In the genomic region with DNA sequence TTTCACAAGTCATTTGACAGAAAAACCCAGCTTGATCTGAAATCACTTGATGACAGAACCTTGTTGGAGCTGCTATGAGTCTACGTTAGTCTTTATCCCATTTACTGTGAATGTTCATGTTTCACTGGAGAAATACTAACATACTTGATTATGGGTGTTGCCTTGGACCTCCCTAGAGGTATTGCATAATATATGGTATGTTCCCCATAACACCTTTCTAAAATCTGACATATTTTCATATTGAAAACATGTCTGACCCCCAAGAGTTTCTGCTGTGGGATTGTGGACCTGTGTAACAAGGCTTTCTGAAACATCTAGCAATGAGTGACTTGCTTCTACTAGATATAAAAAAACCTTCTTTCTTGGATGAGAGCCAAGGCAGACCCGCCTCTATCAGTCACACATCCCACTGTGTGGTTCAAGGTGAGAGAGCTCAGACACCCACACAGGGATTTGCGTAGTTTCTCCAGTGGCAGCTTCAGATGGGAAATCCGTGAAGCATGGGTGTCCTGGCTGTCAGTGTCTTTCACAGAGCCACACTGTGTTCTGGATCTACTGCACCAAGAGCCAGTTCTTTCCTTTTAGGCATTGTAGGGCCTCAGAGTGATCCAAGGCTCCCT, we compare ENCODE assay signal across 25 cellular contexts. TPM values are rescaled to one million over a fixed set of nuclear protein-coding genes. Genes with fewer than 3 reads are reported as not detected.
DNase-seq lines count a peak whose midpoint lies in the region; ATAC-seq and TF ChIP-seq lines count a peak whose summit lies in the region.
"Had no signal": no experiment of that assay in that cellular context is flagged by ENCODE, and none has a peak within 500 bp of the region (broad histone marks: within the 10 kb centered on the region; RNA-seq: fewer than 3 reads in every experiment).

No MANE protein-coding gene starts in this region.

- CTCF ChIA-PET in activated CD8-positive, alpha-beta T cell treated with anti-CD3 and anti-CD28 coated beads for 36 hours (lab: Charles Lee): interaction anchor here (1.1 to 3.3 kb wide), 2 partner anchors 20 to 69 kb away, joined by 3 to 32 read pairs; no protein-coding TSS in a partner anchor
- CTCF ChIA-PET in activated CD8-positive, alpha-beta T cell treated with anti-CD3 and anti-CD28 coated beads, Interleukin-2, amount 10 ng/mL, durations not matched to agents 7 days and 5 days (lab: Charles Lee): no interaction called here

- H3K27ac Mint-ChIP-seq in activated CD8-positive, alpha-beta T cell treated with anti-CD3 and anti-CD28 coated beads for 36 hours: no peak overlapping the region
- H3K27ac Mint-ChIP-seq in activated CD8-positive, alpha-beta T cell treated with anti-CD3 and anti-CD28 coated beads, Interleukin-2, amount 10 ng/mL, durations not matched to agents 7 days and 5 days: no peak overlapping the region
- H3K27ac Mint-ChIP-seq in CD14-positive monocyte: no peak overlapping the region
- H3K27ac Mint-ChIP-seq: activated naive CD8-positive, alpha-beta T cell treated with anti-CD3 and anti-CD28 coated beads, Interleukin-2, amount 10 ng/mL, durations not matched to agents 7 days and 5 days; dendritic cell treated with granulocyte-macrophage colony-stimulating factor and Interleukin-4, amounts not matched to agents 40 ng/mL and 50 ng/mL, for 4 days; WTC11 had no signal

- TF ChIP-seq CTCF in activated CD8-positive, alpha-beta T cell treated with anti-CD3 and anti-CD28 coated beads for 36 hours (IDR thresholded peaks at IDR 0.05): no peak
- no peak for TF ChIP-seq CTCF in CD14-positive monocyte (IDR thresholded peaks at IDR 0.05)

- POLR2A ChIA-PET in activated CD8-positive, alpha-beta T cell treated with anti-CD3 and anti-CD28 coated beads for 36 hours (lab: Charles Lee): no interaction called here
- POLR2A ChIA-PET in activated CD8-positive, alpha-beta T cell treated with anti-CD3 and anti-CD28 coated beads, Interleukin-2, amount 10 ng/mL, durations not matched to agents 7 days and 5 days (lab: Charles Lee): no interaction called here

- H3K4me3 Mint-ChIP-seq in activated CD8-positive, alpha-beta T cell treated with anti-CD3 and anti-CD28 coated beads for 36 hours: no peak overlapping the region
- no peak overlapping the region for H3K4me3 Mint-ChIP-seq in activated CD8-positive, alpha-beta T cell treated with anti-CD3 and anti-CD28 coated beads, Interleukin-2, amount 10 ng/mL, durations not matched to agents 7 days and 5 days
- no peak overlapping the region for H3K4me3 Mint-ChIP-seq in CD14-positive monocyte
- H3K4me3 Mint-ChIP-seq: activated naive CD8-positive, alpha-beta T cell treated with anti-CD3 and anti-CD28 coated beads, Interleukin-2, amount 10 ng/mL, durations not matched to agents 7 days and 5 days; dendritic cell treated with granulocyte-macrophage colony-stimulating factor and Interleukin-4, amounts not matched to agents 40 ng/mL and 50 ng/mL, for 4 days; WTC11 had no signal

- H3K4me1 Mint-ChIP-seq in activated CD8-positive, alpha-beta T cell treated with anti-CD3 and anti-CD28 coated beads for 36 hours (ENCODE audit: low read depth): peaks cover 28% of the 10 kb centered on the region
- H3K4me1 Mint-ChIP-seq in activated CD8-positive, alpha-beta T cell treated with anti-CD3 and anti-CD28 coated beads, Interleukin-2, amount 10 ng/mL, durations not matched to agents 7 days and 5 days (ENCODE audit: low read depth): peaks cover 18% of the 10 kb centered on the region
- peaks cover 20% of the 10 kb centered on the region for H3K4me1 Mint-ChIP-seq in CD14-positive monocyte

- H3K9me3 Mint-ChIP-seq in activated CD8-positive, alpha-beta T cell treated with anti-CD3 and anti-CD28 coated beads for 36 hours: no peaks in the 10 kb centered on the region
- H3K9me3 Mint-ChIP-seq in activated CD8-positive, alpha-beta T cell treated with anti-CD3 and anti-CD28 coated beads, Interleukin-2, amount 10 ng/mL, durations not matched to agents 7 days and 5 days (ENCODE audit: insufficient read depth): no peaks in the 10 kb centered on the region
- H3K9me3 Mint-ChIP-seq in CD14-positive monocyte: no peaks in the 10 kb centered on the region
- H3K9me3 Mint-ChIP-seq: activated naive CD8-positive, alpha-beta T cell treated with anti-CD3 and anti-CD28 coated beads, Interleukin-2, amount 10 ng/mL, durations not matched to agents 7 days and 5 days; dendritic cell treated with granulocyte-macrophage colony-stimulating factor and Interleukin-4, amounts not matched to agents 40 ng/mL and 50 ng/mL, for 4 days; WTC11 had no signal

- intact Hi-C loops in activated CD8-positive, alpha-beta T cell treated with anti-CD3 and anti-CD28 coated beads for 36 hours (cut with micrococcal nuclease): no loop called here
- intact Hi-C loops in posterior vena cava (cut with DNase I): no loop called here
- intact Hi-C loops in CD14-positive monocyte (cut with micrococcal nuclease): no loop called here

- DNase-seq in activated CD8-positive, alpha-beta T cell treated with anti-CD3 and anti-CD28 coated beads for 36 hours: peak; percentile 33
- no peak for DNase-seq in activated CD8-positive, alpha-beta T cell treated with anti-CD3 and anti-CD28 coated beads, Interleukin-2, amount 10 ng/mL, durations not matched to agents 7 days and 5 days
- DNase-seq in NCI-H1105 (lab: John Stamatoyannopoulos, UW): peak; percentile 1
- DNase-seq in NCI-H82 (lab: John Stamatoyannopoulos, UW): peak; percentile 48
- peak; percentile 40 for DNase-seq in kidney tubule cell (ENCODE audit: low spot score)
- DNase-seq in posterior vena cava (ENCODE audit: low spot score): no peak
- DNase-seq in CD14-positive monocyte (ENCODE audit: low spot score): no peak
- DNase-seq: activated CD4-positive, alpha-beta T cell treated with anti-CD3 and anti-CD28 coated beads, Interleukin-2, amount 50 U/mL, for 48 hours; activated effector memory CD4-positive, alpha-beta T cell treated with anti-CD3 and anti-CD28 coated beads, Interleukin-2, amount 50 U/mL, for 16 hours; activated naive CD8-positive, alpha-beta T cell treated with anti-CD3 and anti-CD28 coated beads, Interleukin-2, amount 10 ng/mL, durations not matched to agents 7 days and 5 days; activated T-cell treated with anti-CD3 and anti-CD28 coated beads for 4 hours; C1 segment of cervical spinal cord; gastrocnemius medialis; Kasumi-1; left lung; NCI-H187; NCI-H446; NK-92 treated with Interleukin-12 subunit alpha and Interleukin-12 subunit beta, amount 100 ng/mL, for 24 hours; psoas muscle; SHP77 treated with DMSO at 0.1 percent for 48 hours; stimulated activated naive CD8-positive, alpha-beta T cell treated with anti-CD3 and anti-CD28 coated beads, Interleukin-15, Interleukin-2, amounts not matched to agents 100 U/mL and 50 U/mL, for 24 hours; T-helper 9 cell; testis had no signal

- H3K36me3 Mint-ChIP-seq in activated CD8-positive, alpha-beta T cell treated with anti-CD3 and anti-CD28 coated beads for 36 hours (ENCODE audit: low read depth): peaks cover 2% of the 10 kb centered on the region
- H3K36me3 Mint-ChIP-seq in activated CD8-positive, alpha-beta T cell treated with anti-CD3 and anti-CD28 coated beads, Interleukin-2, amount 10 ng/mL, durations not matched to agents 7 days and 5 days (ENCODE audit: low read depth): peaks cover 2% of the 10 kb centered on the region
- H3K36me3 Mint-ChIP-seq in CD14-positive monocyte: peaks cover 0 to 3% of the 10 kb centered on the region in 2 donors
- H3K36me3 Mint-ChIP-seq: WTC11 had no signal

- H3K27me3 Mint-ChIP-seq in activated CD8-positive, alpha-beta T cell treated with anti-CD3 and anti-CD28 coated beads for 36 hours: no peaks in the 10 kb centered on the region
- H3K27me3 Mint-ChIP-seq in activated CD8-positive, alpha-beta T cell treated with anti-CD3 and anti-CD28 coated beads, Interleukin-2, amount 10 ng/mL, durations not matched to agents 7 days and 5 days (ENCODE audit: low read depth): no peaks in the 10 kb centered on the region
- no peaks in the 10 kb centered on the region for H3K27me3 Mint-ChIP-seq in CD14-positive monocyte (ENCODE audit: low read depth in 3 of 3)
- H3K27me3 Mint-ChIP-seq: activated naive CD8-positive, alpha-beta T cell treated with anti-CD3 and anti-CD28 coated beads, Interleukin-2, amount 10 ng/mL, durations not matched to agents 7 days and 5 days; dendritic cell treated with granulocyte-macrophage colony-stimulating factor and Interleukin-4, amounts not matched to agents 40 ng/mL and 50 ng/mL, for 4 days had no signal

- no peak for ATAC-seq in activated CD8-positive, alpha-beta T cell treated with anti-CD3 and anti-CD28 coated beads for 36 hours
- ATAC-seq in activated CD8-positive, alpha-beta T cell treated with anti-CD3 and anti-CD28 coated beads, Interleukin-2, amount 10 ng/mL, durations not matched to agents 7 days and 5 days: no peak
- ATAC-seq: gastrocnemius medialis; left lung; psoas muscle; stimulated activated naive CD8-positive, alpha-beta T cell treated with anti-CD3 and anti-CD28 coated beads, Interleukin-15, Interleukin-2, amounts not matched to agents 100 U/mL and 50 U/mL, for 24 hours; WTC11 had no signal

RNA-seq across cellular contexts. Expression of a gene that starts 4.6 kb away (rescaled TPM):
- 10 to 100 TPM; 27.7 to 35.4 TPM for total RNA-seq in activated CD8-positive, alpha-beta T cell treated with anti-CD3 and anti-CD28 coated beads for 36 hours
- 10 to 100 TPM; 29.2 to 29.3 TPM for total RNA-seq in activated CD8-positive, alpha-beta T cell treated with anti-CD3 and anti-CD28 coated beads, Interleukin-2, amount 10 ng/mL, durations not matched to agents 7 days and 5 days
- total RNA-seq in posterior vena cava: 100 to 1,000 TPM in 1 of 2 donors, 10 to 100 TPM in 1; 95.2 to 100 TPM
- 10 to 100 TPM; 42.3 to 56.4 TPM for polyA plus RNA-seq in CD14-positive monocyte

RNA-seq across cellular contexts. Expression of a gene that starts 22.6 kb away (rescaled TPM):
- total RNA-seq in activated CD8-positive, alpha-beta T cell treated with anti-CD3 and anti-CD28 coated beads for 36 hours: 10 to 100 TPM; 11.1 to 11.7 TPM
- total RNA-seq in activated CD8-positive, alpha-beta T cell treated with anti-CD3 and anti-CD28 coated beads, Interleukin-2, amount 10 ng/mL, durations not matched to agents 7 days and 5 days: 10 to 100 TPM in 1 of 2 experiments, 1 to 10 TPM in 1; 10.0 to 13.2 TPM
- 1 to 10 TPM; 5.2 to 6.7 TPM for total RNA-seq in posterior vena cava
- polyA plus RNA-seq in CD14-positive monocyte: 10 to 100 TPM; 14.0 to 14.7 TPM

Comparison
In these comparisons a context has a peak if more than half of its experiments do, and no peak if none do; other contexts are left out.
1. DNase-seq: peak in activated CD8-positive, alpha-beta T cell treated with anti-CD3 and anti-CD28 coated beads for 36 hours (single experiment), NCI-H1105 (single experiment), NCI-H82 (single experiment) and kidney tubule cell (single experiment); none in activated CD8-positive, alpha-beta T cell treated with anti-CD3 and anti-CD28 coated beads, Interleukin-2, amount 10 ng/mL, durations not matched to agents 7 days and 5 days (single experiment), posterior vena cava (single experiment) and CD14-positive monocyte (single experiment).